ENCODE assay signal across 8 cellular contexts in the genomic region with DNA sequence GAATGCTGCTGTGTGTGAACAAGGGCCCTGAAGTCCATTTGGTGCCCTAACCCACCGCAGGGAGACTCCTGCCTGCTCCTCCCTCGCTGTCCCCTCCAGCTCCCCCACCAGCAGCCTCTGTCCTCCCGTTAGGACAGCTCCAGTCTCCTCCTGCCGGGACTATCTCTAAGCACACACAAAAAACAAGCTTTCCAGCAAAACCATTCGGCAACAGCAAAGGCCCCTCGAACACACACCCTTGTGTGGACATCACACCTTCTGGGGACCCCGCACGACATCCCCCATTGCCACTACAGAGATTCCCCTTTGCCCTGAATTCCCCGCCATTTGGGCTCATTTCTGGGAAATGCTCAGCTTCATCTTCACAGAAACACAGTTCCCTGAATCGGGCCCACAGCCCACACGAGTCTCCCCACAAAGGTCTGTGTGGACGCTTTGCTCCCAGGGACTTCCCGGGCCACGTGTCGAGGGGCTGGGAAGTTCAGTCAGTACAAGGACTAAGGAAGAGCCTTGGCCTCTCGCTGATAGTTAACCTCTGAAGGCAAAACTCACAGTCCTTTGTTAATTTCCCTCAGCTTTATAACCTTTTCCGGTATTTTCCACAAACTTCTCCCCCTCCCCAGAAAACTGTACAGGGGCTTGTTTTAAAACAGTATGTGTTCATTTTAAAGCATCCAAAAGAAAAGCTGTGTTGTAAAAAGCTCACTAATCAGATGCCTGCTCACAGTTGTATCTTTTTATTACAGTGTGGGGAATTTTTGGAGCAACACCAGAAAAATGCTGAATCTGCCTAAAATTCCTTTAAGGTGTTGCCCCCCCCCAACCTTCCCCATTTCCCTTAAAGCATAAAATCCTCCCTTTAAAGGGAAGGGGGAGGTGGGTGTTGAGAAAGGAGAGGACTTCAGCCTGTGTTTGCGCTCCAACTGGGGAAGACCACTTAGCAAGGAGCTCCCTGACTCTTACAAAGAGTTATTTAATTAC. TPM values are rescaled to one million over a fixed set of nuclear protein-coding genes. Genes with fewer than 3 reads are reported as not detected.
A peak's percentile ranks its signal among the peaks of the same experiment; 100 is the strongest.
DNase-seq lines count a peak whose midpoint lies in the region; ATAC-seq and TF ChIP-seq lines count a peak whose summit lies in the region.

No MANE protein-coding gene starts in this region.

- H4K20me1 ChIP-seq in BLaER1 treated with 17β-estradiol and CSF1 and Interleukin-3, amounts not matched to agents 10 nM and 100 nM = peaks cover 0 to 97% (median 66%) of the 10 kb centered on the region in 11 experiments; a peak in 15 of 22 replicates
- H4K20me1 ChIP-seq in OCI-LY7 (ENCODE audit: insufficient read depth, low read length) = no peaks in the 10 kb centered on the region

- H2BK12ac ChIP-seq in neuronal stem cell (ENCODE audit: low read length) = no peak overlapping the region

- no peak overlapping the region for H2AK5ac ChIP-seq in neuronal stem cell (ENCODE audit: low read depth, low read length)

- peak overlapping the region; percentile 51 to 99 (median 96) for H3K4me2 ChIP-seq in BLaER1 treated with 17β-estradiol and CSF1 and Interleukin-3, amounts not matched to agents 10 nM and 100 nM
- H3K4me2 ChIP-seq in OCI-LY7 (ENCODE audit: low read length) = peak overlapping the region; percentile 49
- H3K4me2 ChIP-seq in neuronal stem cell (ENCODE audit: insufficient read depth, low read length, poor library complexity, severe bottlenecking) = no peak overlapping the region

- H3K9me3 ChIP-seq in BLaER1 treated with 17β-estradiol and CSF1 and Interleukin-3, amounts not matched to agents 10 nM and 100 nM (replicated peaks in 1 of 11) = no peaks in the 10 kb centered on the region
- H3K9me3 ChIP-seq in OCI-LY7 (ENCODE audit: low read length) = no peaks in the 10 kb centered on the region
- H3K9me3 ChIP-seq in neuronal stem cell (replicated peaks in 1 of 2; ENCODE audit: control insufficient read depth in 2 of 2, insufficient read depth in 1 of 2, low read depth in 1 of 2, low read length in 2 of 2) = no peaks in the 10 kb centered on the region

- H3K79me2 ChIP-seq in OCI-LY7 (ENCODE audit: insufficient read depth, low read depth, low read length) = peaks cover 53% of the 10 kb centered on the region

- H3K27me3 ChIP-seq in BLaER1 treated with 17β-estradiol and CSF1 and Interleukin-3, amounts not matched to agents 10 nM and 100 nM = no peaks in the 10 kb centered on the region
- H3K27me3 ChIP-seq in dorsolateral prefrontal cortex = no peaks in the 10 kb centered on the region
- no peaks in the 10 kb centered on the region for H3K27me3 ChIP-seq in neuronal stem cell (ENCODE audit: control insufficient read depth in 3 of 3, insufficient read depth in 3 of 3, low read depth in 1 of 3, low read length in 3 of 3)

- POLR2A ChIA-PET in OCI-LY7 (lab: Charles Lee) = no interaction called here

- intact Hi-C loops in OCI-LY7 (cut with micrococcal nuclease; ENCODE audit: unreplicated experiment) (no loop called here), dorsolateral prefrontal cortex (cut with DNase I) (loop anchor here (5.0 kb wide), 2 partner anchors 48 to 63 kb away; no protein-coding TSS in a partner anchor)

- no peak overlapping the region for H4K91ac ChIP-seq in neuronal stem cell (ENCODE audit: low read depth, low read length, poor library complexity)

- H3K4ac ChIP-seq in neuronal stem cell (ENCODE audit: low read length) = no peak overlapping the region

- no peak overlapping the region for H3K14ac ChIP-seq in neuronal stem cell (ENCODE audit: low read length)

- H3K4me1 ChIP-seq in BLaER1 treated with 17β-estradiol and CSF1 and Interleukin-3, amounts not matched to agents 10 nM and 100 nM = peaks cover 79 to 98% (median 85%) of the 10 kb centered on the region in 10 experiments
- H3K4me1 ChIP-seq in OCI-LY7 (ENCODE audit: insufficient read depth, low read length, poor library complexity, severe bottlenecking) (peaks cover 76% of the 10 kb centered on the region), neuronal stem cell (ENCODE audit: control insufficient read depth in 2 of 2, insufficient read depth in 1 of 2, low read depth in 1 of 2, low read length in 2 of 2) (peaks cover 23 to 39% of the 10 kb centered on the region in 2 donors)

- H3K36me3 ChIP-seq in BLaER1 treated with 17β-estradiol and CSF1 and Interleukin-3, amounts not matched to agents 10 nM and 100 nM = peaks cover 0 to 30% (median 22%) of the 10 kb centered on the region in 11 experiments; a peak in 20 of 22 replicates
- H3K36me3 ChIP-seq in OCI-LY7 (ENCODE audit: insufficient read depth, low read length) (peaks cover 23% of the 10 kb centered on the region; the same call in 1 of the 2 replicates), neuronal stem cell (replicated peaks in 1 of 2; ENCODE audit: control insufficient read depth in 2 of 2, insufficient read depth in 2 of 2, low read length in 2 of 2) (peaks cover 0 to 11% of the 10 kb centered on the region in 2 donors)

- DNase-seq in OCI-LY7 (ENCODE audit: low spot score) = no peak
- peak in 1 of 10 donors; percentile 41 for DNase-seq in dorsolateral prefrontal cortex
- no peak for DNase-seq in neuronal stem cell (ENCODE audit: low spot score)
- no peak for DNase-seq in NCI-H128 (lab: John Stamatoyannopoulos, UW; ENCODE audit: unreplicated experiment)

- H2BK120ac ChIP-seq in neuronal stem cell (ENCODE audit: low read depth, low read length) = no peak overlapping the region

- no peak overlapping the region for H2AFZ ChIP-seq in OCI-LY7 (ENCODE audit: low read length)
- no peak overlapping the region for H2AFZ ChIP-seq in neuronal stem cell (ENCODE audit: low read length)

- WGBS in neuronal stem cell (ENCODE audit: extremely low coverage in 2 of 2, insufficient read length in 2 of 2, insufficient replicate concordance in 1 of 2), 2 donors = no CpG with 5 or more reads among the region's 18 CpGs

- H3K9ac ChIP-seq in BLaER1 treated with 17β-estradiol and CSF1 and Interleukin-3, amounts not matched to agents 10 nM and 100 nM = peak overlapping the region in 8 of 11 experiments; percentile 18 to 54 (median 35); a peak in 10 of 22 replicates
- no peak overlapping the region for H3K9ac ChIP-seq in neuronal stem cell (ENCODE audit: low read depth, low read length, poor library complexity)

- no TSS peak for BruUV-seq in OCI-LY7 (replicated peaks; lab: Mats Ljungman, UMichigan)

- no peak overlapping the region for H2BK5ac ChIP-seq in neuronal stem cell (ENCODE audit: low read length)

- H3K4me3 ChIP-seq in BLaER1 treated with 17β-estradiol and CSF1 and Interleukin-3, amounts not matched to agents 10 nM and 100 nM = no peak overlapping the region
- H3K4me3 ChIP-seq in OCI-LY7 (ENCODE audit: low read depth, low read length, poor library complexity, severe bottlenecking) (no peak overlapping the region), dorsolateral prefrontal cortex (peak overlapping the region in 8 of 59 donors; percentile 2 to 27 (median 16)), neuronal stem cell (ENCODE audit: low read length in 2 of 2) (no peak overlapping the region)

- peak overlapping the region; percentile 65 for H3K18ac ChIP-seq in neuronal stem cell (ENCODE audit: low read length)

- H3K27ac ChIP-seq in BLaER1 treated with 17β-estradiol and CSF1 and Interleukin-3, amounts not matched to agents 10 nM and 100 nM = peak overlapping the region in 9 of 11 experiments; percentile 2 to 46 (median 32); a peak in 12 of 22 replicates
- H3K27ac ChIP-seq in OCI-LY7 (ENCODE audit: low read depth, low read length, poor library complexity, severe bottlenecking) (peak overlapping the region; percentile 22), dorsolateral prefrontal cortex (peak overlapping the region in 42 of 59 donors; percentile 2 to 89 (median 52)), neuronal stem cell (replicated peaks; ENCODE audit: low read length) (no peak overlapping the region)

- no peak for TF ChIP-seq CTCF in OCI-LY7 (conservative IDR thresholded peaks at IDR 0.05; ENCODE audit: low read length)
- TF ChIP-seq CTCF in dorsolateral prefrontal cortex (IDR thresholded peaks at IDR 0.05 in 54 of 56, conservative IDR thresholded peaks at IDR 0.05 in 2 of 56; ENCODE audit: low read depth in 1 of 56, partially characterized antibody in 56 of 56) = no peak

- CTCF ChIA-PET in OCI-LY7 (lab: Charles Lee; ENCODE audit: unreplicated experiment) = no interaction called here

- H4K8ac ChIP-seq in neuronal stem cell (ENCODE audit: low read depth, low read length) = no peak overlapping the region

- no peak for ATAC-seq in HG02840 (IDR thresholded peaks at IDR 0.05; ENCODE audit: low FRiP score, unreplicated experiment)
- no peak for ATAC-seq in GM18517 (IDR thresholded peaks at IDR 0.05; ENCODE audit: unreplicated experiment)
- no peak for ATAC-seq in HG03354 (IDR thresholded peaks at IDR 0.05; ENCODE audit: poor library complexity, severe bottlenecking, unreplicated experiment)

- no peak overlapping the region for H2BK15ac ChIP-seq in neuronal stem cell (ENCODE audit: low read length)

- no peaks in the 10 kb centered on the region for H3K9me2 ChIP-seq in OCI-LY7 (ENCODE audit: insufficient read depth, low read length)

- H3K79me1 ChIP-seq in neuronal stem cell (ENCODE audit: low read depth, low read length) = no peaks in the 10 kb centered on the region

- H3K23ac ChIP-seq in neuronal stem cell (ENCODE audit: low read depth, low read length, poor library complexity) = no peak overlapping the region

RNA-seq across cellular contexts. Expression of a gene that starts 25.9 kb away (rescaled TPM):
- 13.5 and 15.1 TPM in 2 replicates for total RNA-seq in OCI-LY7 (2014; rRNA removed; shearing (Covaris generic))
- total RNA-seq in OCI-LY7 (2022) (2.9 and 3.2 TPM in 2 replicates), dorsolateral prefrontal cortex (10 to 100 TPM; 14.2 to 34.2 (median 23.6) TPM)
- 0.57 TPM for polyA plus RNA-seq in neuronal stem cell (2013, experiment 1 of 2)
- polyA plus RNA-seq in neuronal stem cell (2013, experiment 2 of 2) = 0.79 TPM
